ENCODE assay signal across 1 cellular context in genomic region chr5:69217732-69218568, GRCh38.
A peak's percentile ranks its signal among the peaks of the same experiment; 100 is the strongest.
TF ChIP-seq lines count a peak whose summit lies in the region.

No MANE protein-coding gene starts in this region.

TF ChIP-seq in K562, 482 proteins besides CTCF, POLR2A, EP300 and RAD21 (continued from another document and continues in another):
- 0 out of 2 replicates have a peak, but pooled peaks have one; percentile 17 for TF ChIP-seq ZBTB12 (CRISPR knock-in tag; IDR thresholded peaks at IDR 0.05)
- peak; percentile 56; the same call in 1 of the 2 replicates for TF ChIP-seq ATF7 (IDR thresholded peaks at IDR 0.05)
- TF ChIP-seq POLR2B (IDR thresholded peaks at IDR 0.05; ENCODE audit: low read depth, partially characterized antibody), result peak; percentile 85
- peak in 1 of 3 experiments; percentile 54; a peak in 1 of 6 replicates for TF ChIP-seq ZBTB11 (CRISPR knock-in tag; IDR thresholded peaks at IDR 0.05)
- peak; percentile 75; the same call in 1 of the 2 replicates for TF ChIP-seq REST (CRISPR knock-in tag; IDR thresholded peaks at IDR 0.05; ENCODE audit: low read depth)
- TF ChIP-seq ZBTB17 (CRISPR knock-in tag; IDR thresholded peaks at IDR 0.05), result peak; percentile 70; the same call in 1 of the 2 replicates
- TF ChIP-seq SMARCA4 (IDR thresholded peaks at IDR 0.05), result peak; percentile 67
- TF ChIP-seq CGGBP1 (CRISPR knock-in tag; IDR thresholded peaks at IDR 0.05), result peak; percentile 26; the same call in 1 of the 2 replicates
- peak; percentile 17 for TF ChIP-seq PRDM10 (IDR thresholded peaks at IDR 0.05; ENCODE audit: partially characterized antibody)
- 0 out of 2 replicates have a peak, but pooled peaks have one; percentile 78 for TF ChIP-seq ZBTB9 (CRISPR knock-in tag; IDR thresholded peaks at IDR 0.05)
- TF ChIP-seq SP1 (CRISPR knock-in tag; IDR thresholded peaks at IDR 0.05), result no peak; the same call in 1 of the 2 replicates
- no peak for TF ChIP-seq ZNF583 (CRISPR knock-in tag; IDR thresholded peaks at IDR 0.05)
- TF ChIP-seq PML (IDR thresholded peaks at IDR 0.05; ENCODE audit: low read length), result peak; percentile 64
- TF ChIP-seq AFF4 (CRISPR knock-in tag; IDR thresholded peaks at IDR 0.05), result peak; percentile 94; the same call in 1 of the 2 replicates
- TF ChIP-seq ZNF408 (CRISPR knock-in tag; IDR thresholded peaks at IDR 0.05; ENCODE audit: low read depth), result no peak
- peak; percentile 94 for TF ChIP-seq POLR2G (IDR thresholded peaks at IDR 0.05; ENCODE audit: low read depth, low read length)
- TF ChIP-seq MBD2 (IDR thresholded peaks at IDR 0.05; ENCODE audit: borderline replicate concordance, low read depth), result peak; percentile 75
- TF ChIP-seq CBX8 (IDR thresholded peaks at IDR 0.05; ENCODE audit: borderline replicate concordance, extremely low read depth, low read depth, low read length, poor library complexity, severe bottlenecking), result no peak
- TF ChIP-seq ZBTB7A (IDR thresholded peaks at IDR 0.05; ENCODE audit: borderline replicate concordance, control insufficient read depth, low read depth, low read length), result peak; percentile 72
- peak; percentile 58; the same call in 1 of the 2 replicates for TF ChIP-seq RNF2 (IDR thresholded peaks at IDR 0.05)
- no peak for TF ChIP-seq ZNF121 (CRISPR knock-in tag; conservative IDR thresholded peaks at IDR 0.05)
- TF ChIP-seq PHF20 (IDR thresholded peaks at IDR 0.05; ENCODE audit: partially characterized antibody), result peak; percentile 83
- peak; percentile 65; the same call in 1 of the 2 replicates for TF ChIP-seq C11orf30 (IDR thresholded peaks at IDR 0.05; ENCODE audit: low read depth)
- TF ChIP-seq MLX (CRISPR knock-in tag; conservative IDR thresholded peaks at IDR 0.05), result no peak
- TF ChIP-seq CSDE1 (IDR thresholded peaks at IDR 0.05), result peak in 1 of 2 experiments; percentile 52; a peak in 1 of 4 replicates
- peak; percentile 72 to 89 for TF ChIP-seq MAZ (CRISPR knock-in tag; conservative IDR thresholded peaks at IDR 0.05 in 1 of 2, IDR thresholded peaks at IDR 0.05 in 1 of 2)
- TF ChIP-seq SRSF9 (IDR thresholded peaks at IDR 0.05; ENCODE audit: borderline replicate concordance, low read depth, low read length), result no peak
- TF ChIP-seq ZKSCAN1 (IDR thresholded peaks at IDR 0.05; ENCODE audit: low read depth, low read length), result 0 out of 2 replicates have a peak, but pooled peaks have one; percentile 28
- peak; percentile 86 for TF ChIP-seq HMBOX1 (IDR thresholded peaks at IDR 0.05)
- TF ChIP-seq ZNF584 (CRISPR knock-in tag; IDR thresholded peaks at IDR 0.05; ENCODE audit: low read depth), result no peak
- TF ChIP-seq TFAP4 (CRISPR knock-in tag; IDR thresholded peaks at IDR 0.05; ENCODE audit: borderline replicate concordance), result peak; percentile 81; the same call in 1 of the 2 replicates
- peak in 1 of 2 experiments; percentile 39 for TF ChIP-seq NCOA2 (IDR thresholded peaks at IDR 0.05; ENCODE audit: partially characterized antibody in 2 of 2)
- TF ChIP-seq ELF4 (CRISPR knock-in tag; IDR thresholded peaks at IDR 0.05), result peak; percentile 40; the same call in 1 of the 2 replicates
- TF ChIP-seq TEAD4 (IDR thresholded peaks at IDR 0.05; ENCODE audit: low read length), result peak; percentile 10; the same call in 1 of the 2 replicates
- TF ChIP-seq TEAD4 (CRISPR knock-in tag; IDR thresholded peaks at IDR 0.05; ENCODE audit: borderline replicate concordance), result no peak
- TF ChIP-seq DPF2 (IDR thresholded peaks at IDR 0.05), result peak; percentile 29; the same call in 1 of the 2 replicates
